Comparison of ENCODE assay signal across 8 cellular contexts in the genomic region with DNA sequence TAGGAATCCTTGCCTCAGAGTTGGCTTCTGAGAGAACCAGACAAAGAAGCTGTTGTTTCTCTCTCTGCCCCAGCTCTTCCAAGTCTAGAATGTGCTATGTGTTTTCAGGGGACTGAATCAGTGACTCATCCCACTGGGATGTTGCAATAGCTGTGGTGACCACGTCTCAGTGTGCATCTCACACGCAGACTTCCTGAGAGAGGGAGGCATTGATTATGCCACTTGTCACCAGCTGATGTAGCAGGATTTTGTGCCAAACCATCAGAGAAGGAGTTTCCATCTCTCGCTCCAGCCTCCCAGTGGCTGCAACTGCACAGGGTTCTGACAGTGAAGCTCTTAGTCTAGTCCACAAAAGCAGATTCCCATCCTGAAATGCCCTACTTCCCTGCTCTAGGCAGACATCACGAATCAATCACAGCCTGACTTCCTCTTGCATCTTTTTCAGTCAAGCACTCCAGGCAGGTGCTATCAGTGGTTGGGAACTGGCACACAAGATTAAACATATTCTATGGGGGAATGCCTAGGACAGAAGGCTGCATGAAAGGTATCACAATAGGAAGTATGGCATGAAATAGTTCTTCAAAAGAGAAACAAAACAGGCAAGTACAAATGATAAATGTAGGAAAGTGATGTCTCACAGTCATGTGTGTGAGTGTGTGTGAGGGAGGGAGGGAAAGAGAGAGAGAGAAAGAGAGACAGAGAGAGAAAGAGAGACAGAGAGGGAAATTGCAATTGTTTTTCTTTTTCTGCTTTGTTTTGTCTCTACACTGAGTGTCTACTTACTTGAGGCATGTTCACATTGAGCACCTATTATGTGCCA.
DNase-seq lines count a peak whose midpoint lies in the region; ATAC-seq lines count a peak whose summit lies in the region.

No MANE protein-coding gene starts in this region.

- H3K4me1 Mint-ChIP-seq in activated CD4-positive, alpha-beta memory T cell treated with anti-CD3 and anti-CD28 coated beads for 36 hours (ENCODE audit: low read depth) = no peaks in the 10 kb centered on the region

- peaks cover 6% of the 10 kb centered on the region for H3K27me3 Mint-ChIP-seq in activated CD4-positive, alpha-beta memory T cell treated with anti-CD3 and anti-CD28 coated beads for 36 hours

- H3K4me3 Mint-ChIP-seq in activated CD4-positive, alpha-beta memory T cell treated with anti-CD3 and anti-CD28 coated beads for 36 hours = no peak overlapping the region

- DNase-seq in HS-27A (ENCODE audit: low read depth) = peak; percentile 95
- peak; percentile 15 for DNase-seq in activated CD4-positive, alpha-beta memory T cell treated with anti-CD3 and anti-CD28 coated beads for 36 hours
- peak; percentile 93 for DNase-seq in hepatic stellate cell (ENCODE audit: low spot score)
- peak; percentile 37 for DNase-seq in stimulated activated CD8-positive, alpha-beta memory T cell treated with anti-CD3 and anti-CD28 coated beads, Interleukin-4, amount 100 ng/mL, for 48 hours
- no peak for DNase-seq in posterior vena cava (ENCODE audit: low spot score)
- DNase-seq in activated gamma-delta T cell (lab: John Stamatoyannopoulos, UW) = no peak
- no peak for DNase-seq in activated CD4-positive, CD25-positive, alpha-beta regulatory T cell (lab: John Stamatoyannopoulos, UW)

- H3K9me3 Mint-ChIP-seq in activated CD4-positive, alpha-beta memory T cell treated with anti-CD3 and anti-CD28 coated beads for 36 hours = peaks cover 12% of the 10 kb centered on the region

- H3K36me3 Mint-ChIP-seq in activated CD4-positive, alpha-beta memory T cell treated with anti-CD3 and anti-CD28 coated beads for 36 hours = no peaks in the 10 kb centered on the region

- ATAC-seq in HG03521 (IDR thresholded peaks at IDR 0.05; ENCODE audit: unreplicated experiment) = no peak

- CTCF ChIA-PET in activated CD4-positive, alpha-beta memory T cell treated with anti-CD3 and anti-CD28 coated beads for 36 hours (lab: Charles Lee) = interaction anchor here (0.6 kb wide), 1 partner anchor 1569 kb away, joined by 3 read pairs; no protein-coding TSS in a partner anchor

- no peak overlapping the region for H3K27ac Mint-ChIP-seq in activated CD4-positive, alpha-beta memory T cell treated with anti-CD3 and anti-CD28 coated beads for 36 hours

- intact Hi-C loops in activated CD4-positive, alpha-beta memory T cell treated with anti-CD3 and anti-CD28 coated beads for 36 hours (cut with micrococcal nuclease) = no loop called here
- intact Hi-C loops in posterior vena cava (cut with DNase I) = no loop called here

- POLR2A ChIA-PET in activated CD4-positive, alpha-beta memory T cell treated with anti-CD3 and anti-CD28 coated beads for 36 hours (lab: Charles Lee) = no interaction called here

Comparison
In these comparisons a context has a peak if more than half of its experiments do, and no peak if none do; other contexts are left out.
1. DNase-seq: peak in HS-27A (single experiment), activated CD4-positive, alpha-beta memory T cell treated with anti-CD3 and anti-CD28 coated beads for 36 hours (single experiment), hepatic stellate cell (single experiment) and stimulated activated CD8-positive, alpha-beta memory T cell treated with anti-CD3 and anti-CD28 coated beads, Interleukin-4, amount 100 ng/mL, for 48 hours (single experiment); none in posterior vena cava (single experiment), activated gamma-delta T cell (single experiment) and activated CD4-positive, CD25-positive, alpha-beta regulatory T cell (0 of 4).